Comparison of ENCODE assay signal across 22 cellular contexts in the genomic region with DNA sequence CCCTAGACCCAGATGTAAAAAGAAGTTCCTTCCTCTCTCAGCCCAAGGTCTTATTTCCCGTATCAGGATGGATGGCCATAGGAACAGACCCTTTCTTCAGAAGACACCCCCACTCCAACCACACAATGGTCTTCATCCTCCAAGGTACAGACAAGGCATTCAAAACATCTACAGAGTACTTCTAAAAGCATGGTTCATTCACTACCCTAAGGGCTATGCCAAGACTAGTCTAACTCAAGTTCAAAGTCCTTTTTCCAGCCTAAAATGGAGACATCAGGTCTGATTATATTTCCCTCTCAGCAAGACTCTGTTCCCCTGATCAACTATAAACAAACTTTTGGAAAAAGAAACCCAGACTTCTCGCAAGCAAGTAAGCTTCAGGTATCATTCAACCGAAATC.
"Had no signal": no experiment of that assay in that cellular context is flagged by ENCODE, and none has a peak within 500 bp of the region (broad histone marks: within the 10 kb centered on the region; RNA-seq: fewer than 3 reads in every experiment).

No MANE protein-coding gene starts in this region.

- H3K4me3 ChIP-seq: coronary artery, dorsolateral prefrontal cortex, esophagus squamous epithelium, gastrocnemius medialis, heart right ventricle, left ventricle myocardium inferior, lower lobe of right lung, mucosa of descending colon had no signal

- H3K36me3 ChIP-seq: esophagus squamous epithelium, gastrocnemius medialis, heart right ventricle, left ventricle myocardium inferior, lower lobe of right lung had no signal

- H3K27ac Mint-ChIP-seq: mesothelial cell of epicardium had no signal

- H3K4me3 Mint-ChIP-seq: mesothelial cell of epicardium had no signal

- H3K4me1 ChIP-seq: esophagus squamous epithelium, heart right ventricle, left ventricle myocardium inferior, lower lobe of right lung had no signal

- H3K9me3 ChIP-seq: esophagus squamous epithelium, gastrocnemius medialis, heart right ventricle, left ventricle myocardium inferior, lower lobe of right lung, mucosa of descending colon had no signal

- ATAC-seq: esophagus mucosa, gastrocnemius medialis, heart right ventricle, left cardiac atrium, lower lobe of right lung, mucosa of descending colon had no signal

- DNase-seq: dermis blood vessel endothelial cell; dorsolateral prefrontal cortex; effector CD4-positive, alpha-beta T cell; effector memory CD4-positive, alpha-beta T cell; erythroblast; esophagus squamous epithelium; foreskin fibroblast; foreskin melanocyte; gastrocnemius medialis; glutamatergic neuron; head of caudate nucleus; heart right ventricle; hippocampal formation; left cardiac atrium; left ventricle myocardium inferior; lower lobe of right lung; mesenchymal stem cell; mucosa of descending colon had no signal

- H3K36me3 Mint-ChIP-seq: mesothelial cell of epicardium had no signal

- H3K27ac ChIP-seq: coronary artery, dorsolateral prefrontal cortex, epithelial cell of prostate, esophagus squamous epithelium, gastrocnemius medialis, heart right ventricle, left ventricle myocardium inferior, lower lobe of right lung had no signal

- H3K27me3 ChIP-seq: gastrocnemius medialis had no signal
